In the genomic region with DNA sequence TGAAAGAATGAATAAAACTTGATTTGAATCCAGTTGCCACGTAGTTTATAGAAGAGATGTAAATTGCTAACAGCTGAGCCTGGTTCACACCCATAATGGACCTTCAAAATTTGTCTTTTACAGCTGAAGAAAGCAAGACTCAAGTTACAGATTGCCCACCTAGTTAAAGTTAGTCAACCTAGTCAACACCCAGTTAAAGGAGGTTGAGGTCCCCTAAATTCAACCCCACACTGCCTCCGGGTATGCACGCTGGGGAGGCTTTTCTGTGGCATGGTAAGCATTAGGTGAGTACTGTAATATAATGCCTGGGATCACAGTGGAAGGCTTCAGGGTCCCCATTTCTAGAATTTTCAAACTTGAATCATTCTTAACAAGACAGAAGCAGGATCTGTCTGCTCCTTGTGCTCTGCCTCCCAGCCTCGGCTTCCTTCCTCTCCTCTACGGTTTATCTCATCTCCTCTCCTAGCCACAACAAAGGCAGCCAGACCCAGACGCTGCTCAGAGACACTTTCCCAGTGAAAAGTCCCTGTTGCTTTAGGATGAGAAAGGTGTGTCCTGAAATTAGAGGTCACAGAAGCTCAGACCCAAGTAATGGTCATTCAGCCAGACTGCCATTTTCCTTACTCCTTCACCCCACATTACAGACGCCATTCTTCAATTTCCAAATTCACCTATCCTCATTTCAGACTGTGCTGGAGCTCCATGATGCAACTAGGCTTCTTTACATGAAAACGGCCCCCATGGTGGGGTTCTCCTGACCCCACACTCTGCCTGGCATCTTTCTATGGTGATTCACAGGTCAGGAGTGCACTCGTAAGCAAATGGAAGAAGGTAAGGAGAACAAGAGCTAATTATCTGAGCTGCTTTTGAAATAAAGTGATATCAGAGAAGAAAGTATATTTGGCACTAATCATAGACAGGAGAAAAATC, we compare ENCODE assay signal across 17 cellular contexts. TPM values are rescaled to one million over a fixed set of nuclear protein-coding genes. Genes with fewer than 3 reads are reported as not detected.
DNase-seq lines count a peak whose midpoint lies in the region; FAIRE-seq and TF ChIP-seq lines count a peak whose summit lies in the region.
"Had no signal": no experiment of that assay in that cellular context is flagged by ENCODE, and none has a peak within 500 bp of the region (broad histone marks: within the 10 kb centered on the region; RNA-seq: fewer than 3 reads in every experiment).

No MANE protein-coding gene starts in this region.

- no peak overlapping the region for H3K27ac Mint-ChIP-seq in activated naive CD4-positive, alpha-beta T cell treated with anti-CD3 and anti-CD28 coated beads, Interleukin-2, amount 50 U/mL, for 24 hours
- peak overlapping the region; percentile 62 for H3K27ac Mint-ChIP-seq in T-helper 1 cell treated with Interleukin-12 subunit alpha and Interleukin-12 subunit beta and Interleukin-4 antibody, amounts not matched to agents 30 μg/mL and 1 μg/mL, for 36 hours

- H3K27ac ChIP-seq in spleen = no peak overlapping the region
- H3K27ac ChIP-seq: vagina had no signal

- no peak for DNase-seq in activated naive CD4-positive, alpha-beta T cell treated with Interleukin-2 at 50 U/mL for 16 hours
- peak; percentile 93 for DNase-seq in islet precursor cell
- DNase-seq in urothelium cell line (ENCODE audit: low spot score) = no peak
- DNase-seq in spleen = no peak
- no peak for DNase-seq in nucleus accumbens (lab: John Stamatoyannopoulos, UW)
- no peak for DNase-seq in kidney tubule cell (ENCODE audit: low spot score)
- DNase-seq: activated CD4-positive, CD25-positive, alpha-beta regulatory T cell treated with anti-CD3 and anti-CD28 coated beads, Interleukin-2, amount 50 U/mL, for 72 hours; aorta; foreskin melanocyte; GF-D8; H7; naive B cell; NCI-H2227 treated with DMSO at 0.1 percent for 48 hours had no signal

- no peaks in the 10 kb centered on the region for H3K36me3 Mint-ChIP-seq in activated naive CD4-positive, alpha-beta T cell treated with anti-CD3 and anti-CD28 coated beads, Interleukin-2, amount 50 U/mL, for 24 hours
- peaks cover 6% of the 10 kb centered on the region for H3K36me3 Mint-ChIP-seq in T-helper 1 cell treated with Interleukin-12 subunit alpha and Interleukin-12 subunit beta and Interleukin-4 antibody, amounts not matched to agents 30 μg/mL and 1 μg/mL, for 36 hours (ENCODE audit: low read depth)
- H3K36me3 Mint-ChIP-seq: naive B cell had no signal

- no peak for TF ChIP-seq CTCF in spleen (IDR thresholded peaks at IDR 0.05 in 8 of 11, conservative IDR thresholded peaks at IDR 0.05 in 3 of 11)

- H3K4me1 Mint-ChIP-seq in activated naive CD4-positive, alpha-beta T cell treated with anti-CD3 and anti-CD28 coated beads, Interleukin-2, amount 50 U/mL, for 24 hours = peaks cover 56% of the 10 kb centered on the region
- peaks cover 39% of the 10 kb centered on the region for H3K4me1 Mint-ChIP-seq in T-helper 1 cell treated with Interleukin-12 subunit alpha and Interleukin-12 subunit beta and Interleukin-4 antibody, amounts not matched to agents 30 μg/mL and 1 μg/mL, for 36 hours (ENCODE audit: low read depth)

- peak; percentile 5 for FAIRE-seq in urothelium cell line (lab: Jason Lieb, UNC)

- 54 to 64% (median 60%) methylated on average over 9 of the region's 9 CpGs for WGBS in spleen, 5 donors

- H3K4me3 Mint-ChIP-seq in activated naive CD4-positive, alpha-beta T cell treated with anti-CD3 and anti-CD28 coated beads, Interleukin-2, amount 50 U/mL, for 24 hours = peak overlapping the region; percentile 8
- no peak overlapping the region for H3K4me3 Mint-ChIP-seq in T-helper 1 cell treated with Interleukin-12 subunit alpha and Interleukin-12 subunit beta and Interleukin-4 antibody, amounts not matched to agents 30 μg/mL and 1 μg/mL, for 36 hours

- no peaks in the 10 kb centered on the region for H3K9me3 ChIP-seq in spleen
- H3K9me3 ChIP-seq: vagina had no signal

- H3K9me3 Mint-ChIP-seq in activated naive CD4-positive, alpha-beta T cell treated with anti-CD3 and anti-CD28 coated beads, Interleukin-2, amount 50 U/mL, for 24 hours = no peaks in the 10 kb centered on the region
- no peaks in the 10 kb centered on the region for H3K9me3 Mint-ChIP-seq in T-helper 1 cell treated with Interleukin-12 subunit alpha and Interleukin-12 subunit beta and Interleukin-4 antibody, amounts not matched to agents 30 μg/mL and 1 μg/mL, for 36 hours
- H3K9me3 Mint-ChIP-seq: naive B cell had no signal

- no peak for TF ChIP-seq POLR2A in spleen (IDR thresholded peaks at IDR 0.05)

- no peak overlapping the region for H3K4me3 ChIP-seq in spleen
- H3K4me3 ChIP-seq: vagina had no signal

- H3K27me3 Mint-ChIP-seq in activated naive CD4-positive, alpha-beta T cell treated with anti-CD3 and anti-CD28 coated beads, Interleukin-2, amount 50 U/mL, for 24 hours = no peaks in the 10 kb centered on the region
- H3K27me3 Mint-ChIP-seq in T-helper 1 cell treated with Interleukin-12 subunit alpha and Interleukin-12 subunit beta and Interleukin-4 antibody, amounts not matched to agents 30 μg/mL and 1 μg/mL, for 36 hours (ENCODE audit: low read depth) = no peaks in the 10 kb centered on the region
- H3K27me3 Mint-ChIP-seq: naive B cell had no signal

- H3K27me3 ChIP-seq in spleen (replicated peaks in 1 of 7) = no peaks in the 10 kb centered on the region
- H3K27me3 ChIP-seq: vagina had no signal

- intact Hi-C loops in spleen (cut with DNase I; ENCODE audit: low total_unique reads) = no loop called here

- H3K36me3 ChIP-seq in spleen = no peaks in the 10 kb centered on the region
- H3K36me3 ChIP-seq: vagina had no signal

- H3K4me1 ChIP-seq in spleen = peaks cover 0 to 47% (median 13%) of the 10 kb centered on the region in 6 donors

RNA-seq across cellular contexts. Expression of a gene that starts 27.2 kb away (rescaled TPM):
- total RNA-seq in spleen = 10 to 100 TPM; 37.8 to 80.5 (median 64.0) TPM
- polyA plus RNA-seq in spleen = 100 to 1,000 TPM in 2 of 3 donors, 10 to 100 TPM in 1; 77.0 to 106 (median 104) TPM

RNA-seq across cellular contexts. Expression of a gene that starts 38.2 kb away (rescaled TPM):
- total RNA-seq in spleen = 1 to 10 TPM in 4 of 7 donors, under 1 TPM in 3; 0.40 to 1.8 (median 1.0) TPM
- under 1 TPM; 0.38 to 0.63 (median 0.42) TPM for polyA plus RNA-seq in spleen

RNA-seq across cellular contexts. Expression of a gene that starts 50.6 kb away (rescaled TPM):
- total RNA-seq in spleen = 10 to 100 TPM; 14.1 to 31.8 (median 18.5) TPM
- polyA plus RNA-seq in spleen = 10 to 100 TPM; 11.5 to 26.5 (median 24.3) TPM
- total RNA-seq: pulmonary artery endothelial cell had no signal
